Comparison of ENCODE assay signal across 9 cellular contexts in genomic region chr1:99737016-99737415, GRCh38. TPM values are rescaled to one million over a fixed set of nuclear protein-coding genes. Genes with fewer than 3 reads are reported as not detected.
A peak's percentile ranks its signal among the peaks of the same experiment; 100 is the strongest.
DNase-seq lines count a peak whose midpoint lies in the region; ATAC-seq and TF ChIP-seq lines count a peak whose summit lies in the region.
"Had no signal": no experiment of that assay in that cellular context is flagged by ENCODE, and none has a peak within 500 bp of the region (broad histone marks: within the 10 kb centered on the region; RNA-seq: fewer than 3 reads in every experiment).

No MANE protein-coding gene starts in this region.

- TF ChIP-seq POLR2A in NB4 (IDR thresholded peaks at IDR 0.05; ENCODE audit: extremely low read depth, insufficient read length) (no peak), suprapubic skin (IDR thresholded peaks at IDR 0.05) (no peak), esophagus squamous epithelium (IDR thresholded peaks at IDR 0.05) (no peak)

- H3K27ac ChIP-seq in suprapubic skin (peak overlapping the region; percentile 45), esophagus squamous epithelium (no peak overlapping the region)
- H3K27ac ChIP-seq: SK-N-MC had no signal

- intact Hi-C loops in esophagus squamous epithelium (cut with DNase I): no loop called here

- no peak overlapping the region for H3K4me3 ChIP-seq in NB4 (ENCODE audit: low read depth, low read length)
- no peak overlapping the region for H3K4me3 ChIP-seq in suprapubic skin
- no peak overlapping the region for H3K4me3 ChIP-seq in esophagus squamous epithelium
- H3K4me3 ChIP-seq: SK-N-MC had no signal

- no peaks in the 10 kb centered on the region for H3K27me3 Mint-ChIP-seq in WTC11 (ENCODE audit: low read depth)

- H3K4me3 Mint-ChIP-seq in WTC11: no peak overlapping the region

- H3K9me3 ChIP-seq in suprapubic skin (no peaks in the 10 kb centered on the region), esophagus squamous epithelium (no peaks in the 10 kb centered on the region)

- DNase-seq in GDM1 (lab: John Stamatoyannopoulos, UW): peak; percentile 18
- DNase-seq in NB4 (ENCODE audit: low read depth): peak; percentile 49
- DNase-seq in WTC11 (ENCODE audit: low spot score): peak; percentile 20
- peak; percentile 46 for DNase-seq in hepatic stellate cell (ENCODE audit: low spot score)
- no peak for DNase-seq in suprapubic skin (ENCODE audit: low spot score in 2 of 2)
- DNase-seq in NK-92 (lab: John Stamatoyannopoulos, UW; ENCODE audit: unreplicated experiment): no peak
- DNase-seq in esophagus squamous epithelium (lab: John Stamatoyannopoulos, UW): no peak

- WGBS in suprapubic skin: 44% methylated on average over 4 of the region's 4 CpGs
- WGBS in esophagus squamous epithelium, 2 donors: 41 to 56% methylated on average over 4 of the region's 4 CpGs

- H3K9me3 Mint-ChIP-seq in WTC11: no peaks in the 10 kb centered on the region

- H3K4me1 ChIP-seq in suprapubic skin (peaks cover 4% of the 10 kb centered on the region), esophagus squamous epithelium (peaks cover 0 to 8% (median 0%) of the 10 kb centered on the region in 3 donors)

- H3K36me3 Mint-ChIP-seq in WTC11: peaks cover 3% of the 10 kb centered on the region; the same call in 1 of the 2 replicates

- TF ChIP-seq EP300 in suprapubic skin (IDR thresholded peaks at IDR 0.05): no peak

- H3K4me1 Mint-ChIP-seq in WTC11: peaks cover 6% of the 10 kb centered on the region; the same call in 1 of the 2 replicates

- CTCF ChIA-PET in WTC11 (lab: Charles Lee): no interaction called here

- TF ChIP-seq CTCF in NB4 (IDR thresholded peaks at IDR 0.05; ENCODE audit: low read depth, low read length) (peak; percentile 10), WTC11 (IDR thresholded peaks at IDR 0.05) (peak; percentile 36), suprapubic skin (IDR thresholded peaks at IDR 0.05) (no peak), esophagus squamous epithelium (IDR thresholded peaks at IDR 0.05) (peak in 3 of 6 experiments; percentile 10 to 35 (median 18))

- POLR2A ChIA-PET in WTC11 (lab: Charles Lee): no interaction called here

- H3K27me3 ChIP-seq in suprapubic skin (no peaks in the 10 kb centered on the region), esophagus squamous epithelium (no peaks in the 10 kb centered on the region)

- H3K36me3 ChIP-seq in suprapubic skin: peaks cover 35% of the 10 kb centered on the region
- peaks cover 0 to 83% (median 7%) of the 10 kb centered on the region in 3 donors for H3K36me3 ChIP-seq in esophagus squamous epithelium

- ATAC-seq in WTC11 (peak; percentile 100), GM21423 (IDR thresholded peaks at IDR 0.05; ENCODE audit: unreplicated experiment) (no peak)

- H3K27ac Mint-ChIP-seq in WTC11: no peak overlapping the region

TF ChIP-seq in WTC11, 78 proteins besides CTCF, POLR2A, EP300 and RAD21:
- TF ChIP-seq NR3C1 (CRISPR knock-in tag; conservative IDR thresholded peaks at IDR 0.05; ENCODE audit: low read depth) (no peak), RORB (CRISPR knock-in tag; IDR thresholded peaks at IDR 0.05) (no peak), RELA (CRISPR knock-in tag; IDR thresholded peaks at IDR 0.05; ENCODE audit: borderline replicate concordance) (no peak)
- TF ChIP-seq, protein P1, sequence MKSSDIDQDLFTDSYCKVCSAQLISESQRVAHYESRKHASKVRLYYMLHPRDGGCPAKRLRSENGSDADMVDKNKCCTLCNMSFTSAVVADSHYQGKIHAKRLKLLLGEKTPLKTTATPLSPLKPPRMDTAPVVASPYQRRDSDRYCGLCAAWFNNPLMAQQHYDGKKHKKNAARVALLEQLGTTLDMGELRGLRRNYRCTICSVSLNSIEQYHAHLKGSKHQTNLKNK (CRISPR knock-in tag; IDR thresholded peaks at IDR 0.05): no peak
- TF ChIP-seq, protein P2, sequence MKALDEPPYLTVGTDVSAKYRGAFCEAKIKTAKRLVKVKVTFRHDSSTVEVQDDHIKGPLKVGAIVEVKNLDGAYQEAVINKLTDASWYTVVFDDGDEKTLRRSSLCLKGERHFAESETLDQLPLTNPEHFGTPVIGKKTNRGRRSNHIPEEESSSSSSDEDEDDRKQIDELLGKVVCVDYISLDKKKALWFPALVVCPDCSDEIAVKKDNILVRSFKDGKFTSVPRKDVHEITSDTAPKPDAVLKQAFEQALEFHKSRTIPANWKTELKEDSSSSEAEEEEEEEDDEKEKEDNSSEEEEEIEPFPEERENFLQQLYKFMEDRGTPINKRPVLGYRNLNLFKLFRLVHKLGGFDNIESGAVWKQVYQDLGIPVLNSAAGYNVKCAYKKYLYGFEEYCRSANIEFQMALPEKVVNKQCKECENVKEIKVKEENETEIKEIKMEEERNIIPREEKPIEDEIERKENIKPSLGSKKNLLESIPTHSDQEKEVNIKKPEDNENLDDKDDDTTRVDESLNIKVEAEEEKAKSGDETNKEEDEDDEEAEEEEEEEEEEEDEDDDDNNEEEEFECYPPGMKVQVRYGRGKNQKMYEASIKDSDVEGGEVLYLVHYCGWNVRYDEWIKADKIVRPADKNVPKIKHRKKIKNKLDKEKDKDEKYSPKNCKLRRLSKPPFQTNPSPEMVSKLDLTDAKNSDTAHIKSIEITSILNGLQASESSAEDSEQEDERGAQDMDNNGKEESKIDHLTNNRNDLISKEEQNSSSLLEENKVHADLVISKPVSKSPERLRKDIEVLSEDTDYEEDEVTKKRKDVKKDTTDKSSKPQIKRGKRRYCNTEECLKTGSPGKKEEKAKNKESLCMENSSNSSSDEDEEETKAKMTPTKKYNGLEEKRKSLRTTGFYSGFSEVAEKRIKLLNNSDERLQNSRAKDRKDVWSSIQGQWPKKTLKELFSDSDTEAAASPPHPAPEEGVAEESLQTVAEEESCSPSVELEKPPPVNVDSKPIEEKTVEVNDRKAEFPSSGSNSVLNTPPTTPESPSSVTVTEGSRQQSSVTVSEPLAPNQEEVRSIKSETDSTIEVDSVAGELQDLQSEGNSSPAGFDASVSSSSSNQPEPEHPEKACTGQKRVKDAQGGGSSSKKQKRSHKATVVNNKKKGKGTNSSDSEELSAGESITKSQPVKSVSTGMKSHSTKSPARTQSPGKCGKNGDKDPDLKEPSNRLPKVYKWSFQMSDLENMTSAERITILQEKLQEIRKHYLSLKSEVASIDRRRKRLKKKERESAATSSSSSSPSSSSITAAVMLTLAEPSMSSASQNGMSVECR (CRISPR knock-in tag; IDR thresholded peaks at IDR 0.05; ENCODE audit: borderline replicate concordance): no peak

RNA-seq across cellular contexts. Expression of gene FRRS1, which starts 29.4 kb away (rescaled TPM):
- total RNA-seq in WTC11 (2021) (6.0 to 6.2 TPM (median 6.1 TPM) in 3 replicates), suprapubic skin (10 to 100 TPM; 25.4 to 34.4 (median 30.5) TPM), esophagus squamous epithelium (10 to 100 TPM; 23.1 to 40.7 (median 27.8) TPM)

Comparison
In these comparisons a context has a peak if more than half of its experiments do, and no peak if none do; other contexts are left out.
1. DNase-seq: peak in GDM1 (single experiment), NB4 (single experiment), WTC11 (single experiment) and hepatic stellate cell (single experiment); none in suprapubic skin (0 of 2), NK-92 (single experiment) and esophagus squamous epithelium (single experiment).
2. CTCF ChIP-seq: peak in NB4 (single experiment) and WTC11 (single experiment); none in suprapubic skin (0 of 2).